10 cellular contexts compared by ENCODE assay signal in the genomic region with DNA sequence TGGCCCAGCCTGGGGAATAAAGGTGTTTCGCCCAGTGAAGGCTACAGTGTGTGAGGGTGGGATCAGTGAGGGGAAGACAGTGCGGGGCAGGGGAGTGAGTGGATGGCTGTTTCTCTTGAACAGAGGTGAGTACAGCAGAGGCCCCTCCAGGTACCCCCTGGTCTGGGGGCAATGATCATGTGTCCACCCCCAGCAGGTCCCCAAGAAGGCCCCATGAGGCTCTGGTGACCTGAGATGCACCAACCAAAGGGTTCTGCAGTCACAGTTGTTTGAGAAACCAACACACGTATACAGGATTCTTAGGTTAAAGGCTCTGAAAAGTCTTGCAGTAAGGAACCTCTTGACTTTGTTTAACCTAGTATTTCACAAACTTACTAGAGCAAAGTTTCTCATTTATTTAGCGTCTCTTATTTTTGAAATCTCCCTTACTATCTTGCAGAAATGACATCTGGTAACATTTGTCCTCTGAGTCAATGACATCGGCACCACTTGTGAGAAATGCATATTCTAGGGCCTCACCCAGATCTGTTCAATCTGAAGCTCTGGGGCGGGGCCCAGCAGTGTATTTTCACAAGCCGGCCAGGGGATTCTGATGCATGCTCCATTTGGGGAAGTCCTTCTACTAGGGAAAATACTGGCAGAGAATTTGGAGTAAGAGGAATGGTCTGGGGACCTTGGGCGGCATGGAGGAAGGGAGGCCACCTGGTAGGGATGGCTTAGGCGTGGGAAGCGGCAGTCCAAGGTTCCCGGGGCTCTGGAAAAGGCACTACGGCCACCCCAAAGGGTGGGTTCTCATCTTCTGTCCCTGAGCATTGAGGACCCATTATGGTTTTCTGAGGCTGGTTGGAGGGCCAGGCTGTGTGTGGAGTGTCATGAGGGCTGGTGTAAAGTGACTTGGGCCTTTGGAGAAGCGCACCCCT.
DNase-seq lines count a peak whose midpoint lies in the region; ATAC-seq, FAIRE-seq and TF ChIP-seq lines count a peak whose summit lies in the region.
"Had no signal": no experiment of that assay in that cellular context is flagged by ENCODE, and none has a peak within 500 bp of the region (broad histone marks: within the 10 kb centered on the region; RNA-seq: fewer than 3 reads in every experiment).

No MANE protein-coding gene starts in this region.

- no peak overlapping the region for H3K27ac Mint-ChIP-seq in T-helper 2 cell treated with Interferon-gamma antibody and Interleukin-4, amounts not matched to agents 5 μg/mL and 100 μg/mL, for 36 hours
- no peak overlapping the region for H3K27ac Mint-ChIP-seq in activated T-helper 2 cell treated with anti-CD3 and anti-CD28 coated beads, Interferon-gamma antibody, Interleukin-2, Interleukin-4, amounts not matched to agents 10 μg/mL and 5 μg/mL and 100 μg/mL, durations not matched to agents 14 hours and 24 hours and 36 hours

- TF ChIP-seq POLR2A in stomach (IDR thresholded peaks at IDR 0.05): no peak

- TF ChIP-seq CTCF in kidney (IDR thresholded peaks at IDR 0.05; ENCODE audit: borderline replicate concordance, extremely low read depth, insufficient read depth) (no peak), stomach (IDR thresholded peaks at IDR 0.05) (no peak), omental fat pad (IDR thresholded peaks at IDR 0.05) (no peak)

- H3K27me3 ChIP-seq in stomach (peaks cover 0 to 7% (median 0%) of the 10 kb centered on the region in 3 donors), small intestine (ENCODE audit: control insufficient read depth in 2 of 2, insufficient read depth in 2 of 2, low read length in 2 of 2) (no peaks in the 10 kb centered on the region)

- no peak overlapping the region for H3K27ac ChIP-seq in kidney (ENCODE audit: low read depth in 2 of 2, low read length in 2 of 2)
- peak overlapping the region in 4 of 5 donors; percentile 64 to 98 (median 87) for H3K27ac ChIP-seq in stomach
- peak overlapping the region in 1 of 2 donors; percentile 82 for H3K27ac ChIP-seq in small intestine (ENCODE audit: low read depth in 1 of 2, low read length in 1 of 2)

- no peak for FAIRE-seq in kidney (lab: Jason Lieb, UNC)
- FAIRE-seq in small intestine (lab: Jason Lieb, UNC): no peak

- H3K9me3 ChIP-seq in kidney (ENCODE audit: control insufficient read depth in 1 of 2, low read length in 2 of 2) (no peaks in the 10 kb centered on the region), stomach (no peaks in the 10 kb centered on the region), small intestine (ENCODE audit: control insufficient read depth, low read depth) (no peaks in the 10 kb centered on the region)

- peak overlapping the region; percentile 77 for H3K4me3 Mint-ChIP-seq in T-helper 2 cell treated with Interferon-gamma antibody and Interleukin-4, amounts not matched to agents 5 μg/mL and 100 μg/mL, for 36 hours
- H3K4me3 Mint-ChIP-seq in activated T-helper 2 cell treated with anti-CD3 and anti-CD28 coated beads, Interferon-gamma antibody, Interleukin-2, Interleukin-4, amounts not matched to agents 10 μg/mL and 5 μg/mL and 100 μg/mL, durations not matched to agents 14 hours and 24 hours and 36 hours (ENCODE audit: low read depth): peak overlapping the region; percentile 70

- H3K4me1 Mint-ChIP-seq in T-helper 2 cell treated with Interferon-gamma antibody and Interleukin-4, amounts not matched to agents 5 μg/mL and 100 μg/mL, for 36 hours (ENCODE audit: low read depth): peaks cover 8% of the 10 kb centered on the region
- peaks cover 11% of the 10 kb centered on the region for H3K4me1 Mint-ChIP-seq in activated T-helper 2 cell treated with anti-CD3 and anti-CD28 coated beads, Interferon-gamma antibody, Interleukin-2, Interleukin-4, amounts not matched to agents 10 μg/mL and 5 μg/mL and 100 μg/mL, durations not matched to agents 14 hours and 24 hours and 36 hours (ENCODE audit: low read depth)

- intact Hi-C loops in activated T-helper 2 cell treated with anti-CD3 and anti-CD28 coated beads, Interferon-gamma antibody, Interleukin-2, Interleukin-4, amounts not matched to agents 10 μg/mL and 5 μg/mL and 100 μg/mL, durations not matched to agents 14 hours and 24 hours and 36 hours (cut with micrococcal nuclease): loop anchor here (5.0 kb wide), 2 partner anchors 34 to 54 kb away; no protein-coding TSS in a partner anchor
- intact Hi-C loops in kidney (cut with DNase I): no loop called here
- intact Hi-C loops in stomach (cut with DNase I; ENCODE audit: low total_unique reads): no loop called here

- H3K4me3 ChIP-seq in kidney (ENCODE audit: low read length in 2 of 2): no peak overlapping the region
- peak overlapping the region in 2 of 4 donors; percentile 44 to 54 for H3K4me3 ChIP-seq in stomach
- no peak overlapping the region for H3K4me3 ChIP-seq in small intestine (ENCODE audit: low read depth in 1 of 2, low read length in 2 of 2)

- H3K27me3 Mint-ChIP-seq in T-helper 2 cell treated with Interferon-gamma antibody and Interleukin-4, amounts not matched to agents 5 μg/mL and 100 μg/mL, for 36 hours (ENCODE audit: low read depth): no peaks in the 10 kb centered on the region
- H3K27me3 Mint-ChIP-seq in activated T-helper 2 cell treated with anti-CD3 and anti-CD28 coated beads, Interferon-gamma antibody, Interleukin-2, Interleukin-4, amounts not matched to agents 10 μg/mL and 5 μg/mL and 100 μg/mL, durations not matched to agents 14 hours and 24 hours and 36 hours (ENCODE audit: low read depth): no peaks in the 10 kb centered on the region

- no peaks in the 10 kb centered on the region for H3K9me3 Mint-ChIP-seq in T-helper 2 cell treated with Interferon-gamma antibody and Interleukin-4, amounts not matched to agents 5 μg/mL and 100 μg/mL, for 36 hours
- no peaks in the 10 kb centered on the region for H3K9me3 Mint-ChIP-seq in activated T-helper 2 cell treated with anti-CD3 and anti-CD28 coated beads, Interferon-gamma antibody, Interleukin-2, Interleukin-4, amounts not matched to agents 10 μg/mL and 5 μg/mL and 100 μg/mL, durations not matched to agents 14 hours and 24 hours and 36 hours

- H3K36me3 Mint-ChIP-seq in T-helper 2 cell treated with Interferon-gamma antibody and Interleukin-4, amounts not matched to agents 5 μg/mL and 100 μg/mL, for 36 hours (ENCODE audit: low read depth): no peaks in the 10 kb centered on the region
- H3K36me3 Mint-ChIP-seq in activated T-helper 2 cell treated with anti-CD3 and anti-CD28 coated beads, Interferon-gamma antibody, Interleukin-2, Interleukin-4, amounts not matched to agents 10 μg/mL and 5 μg/mL and 100 μg/mL, durations not matched to agents 14 hours and 24 hours and 36 hours (ENCODE audit: low read depth): no peaks in the 10 kb centered on the region

- 86 to 91% (median 89%) methylated on average over 12 to 13 of the region's 13 CpGs for WGBS in stomach, 5 donors
- 61 to 84% (median 80%) methylated on average over 12 to 13 of the region's 13 CpGs for WGBS in small intestine, 3 donors

- no peak for DNase-seq in T-helper 2 cell treated with Interferon-gamma antibody and Interleukin-4, amounts not matched to agents 5 μg/mL and 100 μg/mL, for 36 hours (ENCODE audit: low spot score)
- DNase-seq in T-helper 2 cell (no peak), kidney (peak; percentile 57), stomach (no peak), omental fat pad (ENCODE audit: low spot score) (no peak), small intestine (no peak)
- DNase-seq in activated T-helper 2 cell treated with anti-CD3 and anti-CD28 coated beads, Interferon-gamma antibody, Interleukin-2, Interleukin-4, amounts not matched to agents 10 μg/mL and 5 μg/mL and 100 μg/mL, durations not matched to agents 14 hours and 24 hours and 36 hours (ENCODE audit: low spot score): no peak
- DNase-seq: GDM1; NK-92 treated with Interleukin-12 subunit alpha and Interleukin-12 subunit beta, amount 100 ng/mL, for 24 hours had no signal

- ATAC-seq in omental fat pad (ENCODE audit: low FRiP score) (no peak), GM19328 (IDR thresholded peaks at IDR 0.05; ENCODE audit: unreplicated experiment) (no peak)

- H3K4me1 ChIP-seq in kidney (ENCODE audit: control insufficient read depth in 1 of 2, insufficient read depth in 1 of 2, low read depth in 1 of 2, low read length in 2 of 2): peaks cover 5 to 7% of the 10 kb centered on the region in 2 donors
- H3K4me1 ChIP-seq in stomach: peaks cover 31 to 56% (median 42%) of the 10 kb centered on the region in 4 donors
- H3K4me1 ChIP-seq in small intestine (ENCODE audit: control insufficient read depth in 2 of 2, insufficient read depth in 1 of 2, low read depth in 1 of 2, low read length in 1 of 2): peaks cover 8 to 13% of the 10 kb centered on the region in 2 donors

- H3K36me3 ChIP-seq in kidney (ENCODE audit: control insufficient read depth in 1 of 2, insufficient read depth in 2 of 2, low read length in 2 of 2): no peaks in the 10 kb centered on the region
- H3K36me3 ChIP-seq in stomach: no peaks in the 10 kb centered on the region
- H3K36me3 ChIP-seq in small intestine (ENCODE audit: control insufficient read depth in 2 of 2, insufficient read depth in 2 of 2, low read length in 2 of 2): no peaks in the 10 kb centered on the region

- TF ChIP-seq EP300 in stomach (IDR thresholded peaks at IDR 0.05): no peak

- no peak overlapping the region for H3K9ac ChIP-seq in kidney (ENCODE audit: low read length in 2 of 2)

Comparison
In these comparisons a context has a peak if more than half of its experiments do, and no peak if none do; other contexts are left out.
1. H3K27ac ChIP-seq: peak in stomach (4 of 5); none in kidney (0 of 2).